8 cellular contexts compared by ENCODE assay signal in the genomic region with DNA sequence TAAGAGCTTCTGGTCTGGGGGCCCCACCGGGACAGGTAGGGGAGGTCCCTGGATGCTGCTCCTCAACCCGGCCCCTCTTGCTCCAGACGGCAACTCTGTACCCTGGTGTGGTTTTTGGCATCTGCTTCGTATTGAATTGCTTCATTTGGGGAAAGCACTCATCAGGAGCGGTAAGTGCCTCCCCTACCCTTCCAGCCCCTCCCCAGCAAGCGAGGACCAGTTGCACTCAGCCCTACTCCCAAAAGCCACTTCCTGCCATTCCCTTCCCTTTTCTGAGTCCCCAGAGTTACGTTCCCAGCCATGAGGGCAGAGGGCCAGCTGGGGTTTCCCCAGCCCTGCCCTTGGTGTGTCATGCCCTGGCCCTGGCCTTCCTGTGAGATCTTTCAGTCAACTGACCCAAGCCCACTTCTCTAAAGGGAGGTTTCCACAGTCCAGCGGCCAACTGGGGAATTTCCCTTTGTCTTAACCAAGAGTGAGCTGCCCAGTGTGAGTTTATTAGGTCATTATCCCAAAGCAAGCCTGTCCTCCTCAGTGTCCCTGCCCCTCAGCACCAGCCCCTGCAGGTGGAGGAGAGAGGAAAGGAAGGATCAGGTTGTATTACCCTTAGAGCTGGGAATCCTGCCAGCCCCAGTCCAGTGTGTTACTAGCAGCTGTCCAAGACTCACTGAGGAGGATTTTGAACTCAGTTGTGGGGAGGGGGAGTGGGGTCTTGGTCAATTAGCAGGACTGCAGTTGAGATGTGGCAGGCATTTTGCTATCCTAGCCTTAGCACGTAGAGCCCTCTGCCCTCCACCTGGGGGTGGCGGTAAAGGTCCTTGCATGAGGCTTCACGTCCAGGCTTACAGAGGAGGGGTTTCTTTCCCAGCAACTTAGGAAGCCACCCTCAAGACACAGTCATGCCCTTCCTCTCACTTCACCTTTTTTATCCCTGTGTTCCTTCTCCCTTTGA. TPM values are rescaled to one million over a fixed set of nuclear protein-coding genes. Genes with fewer than 3 reads are reported as not detected.
DNase-seq lines count a peak whose midpoint lies in the region; ATAC-seq and TF ChIP-seq lines count a peak whose summit lies in the region.

No MANE protein-coding gene starts in this region.

- TF ChIP-seq EP300 in ovary (IDR thresholded peaks at IDR 0.05): no peak

- H3K9me3 ChIP-seq in ovary: no peaks in the 10 kb centered on the region

- no peak for TF ChIP-seq CTCF in ovary (IDR thresholded peaks at IDR 0.05)

- no peak overlapping the region for H3K4me3 Mint-ChIP-seq in activated naive CD4-positive, alpha-beta T cell treated with anti-CD3 and anti-CD28 coated beads, Interleukin-2, amount 10 ng/mL, durations not matched to agents 7 days and 5 days

- peak overlapping the region; percentile 5 for H3K27ac Mint-ChIP-seq in activated naive CD4-positive, alpha-beta T cell treated with anti-CD3 and anti-CD28 coated beads, Interleukin-2, amount 10 ng/mL, durations not matched to agents 7 days and 5 days

- no peak overlapping the region for H3K27ac ChIP-seq in ovary

- intact Hi-C loops in head of caudate nucleus (cut with DNase I): no loop called here
- intact Hi-C loops in ovary (cut with DNase I): no loop called here

- H3K27me3 ChIP-seq in ovary: no peaks in the 10 kb centered on the region

- H3K4me1 ChIP-seq in ovary (ENCODE audit: insufficient read depth): no peaks in the 10 kb centered on the region

- no peak for ATAC-seq in GM18517 (IDR thresholded peaks at IDR 0.05; ENCODE audit: unreplicated experiment)

- no peak for TF ChIP-seq POLR2A in ovary (IDR thresholded peaks at IDR 0.05)

- CTCF ChIA-PET in activated naive CD4-positive, alpha-beta T cell treated with anti-CD3 and anti-CD28 coated beads, Interleukin-2, amount 10 ng/mL, durations not matched to agents 7 days and 5 days (lab: Charles Lee): interaction anchor here (1.1 kb wide), 1 partner anchor 59 kb away, joined by 3 read pairs; no protein-coding TSS in a partner anchor

- peaks cover 34% of the 10 kb centered on the region for H3K36me3 Mint-ChIP-seq in activated naive CD4-positive, alpha-beta T cell treated with anti-CD3 and anti-CD28 coated beads, Interleukin-2, amount 10 ng/mL, durations not matched to agents 7 days and 5 days

- no peaks in the 10 kb centered on the region for H3K4me1 Mint-ChIP-seq in activated naive CD4-positive, alpha-beta T cell treated with anti-CD3 and anti-CD28 coated beads, Interleukin-2, amount 10 ng/mL, durations not matched to agents 7 days and 5 days

- no peaks in the 10 kb centered on the region for H3K27me3 Mint-ChIP-seq in activated naive CD4-positive, alpha-beta T cell treated with anti-CD3 and anti-CD28 coated beads, Interleukin-2, amount 10 ng/mL, durations not matched to agents 7 days and 5 days

- no peak overlapping the region for H3K4me3 ChIP-seq in ovary

- 44 to 50% (median 47%) methylated on average over 11 of the region's 11 CpGs for WGBS in ovary, 3 donors

- no peaks in the 10 kb centered on the region for H3K9me3 Mint-ChIP-seq in activated naive CD4-positive, alpha-beta T cell treated with anti-CD3 and anti-CD28 coated beads, Interleukin-2, amount 10 ng/mL, durations not matched to agents 7 days and 5 days

- H3K36me3 ChIP-seq in ovary: no peaks in the 10 kb centered on the region

- DNase-seq in CMK (ENCODE audit: low read depth) (peak; percentile 49), HCEC 1CT (peak; percentile 78), NOMO-1 (lab: John Stamatoyannopoulos, UW; ENCODE audit: unreplicated experiment in 2 of 2) (peak; percentile 9 to 32), head of caudate nucleus (peak in 41 of 42 donors; percentile 8 to 82 (median 55)), ovary (peak; percentile 47 to 70 (median 51)), activated gamma-delta T cell (lab: John Stamatoyannopoulos, UW) (no peak)
- DNase-seq in activated naive CD4-positive, alpha-beta T cell treated with anti-CD3 and anti-CD28 coated beads, Interleukin-2, amount 10 ng/mL, durations not matched to agents 7 days and 5 days: peak; percentile 28

RNA-seq across cellular contexts. Expression of a gene that starts 45.8 kb away (rescaled TPM):
- total RNA-seq in ovary: 10 to 100 TPM; 16.2 to 51.0 (median 37.2) TPM
- 10 to 100 TPM; 25.4 to 50.0 TPM for polyA plus RNA-seq in ovary

RNA-seq across cellular contexts. Expression of a gene that starts 52.3 kb away (rescaled TPM):
- 10 to 100 TPM in 6 of 7 donors, 1 to 10 TPM in 1; 6.6 to 21.8 (median 15.9) TPM for total RNA-seq in ovary
- polyA plus RNA-seq in ovary: 10 to 100 TPM in 1 of 2 donors, 1 to 10 TPM in 1; 5.4 to 11.4 TPM

RNA-seq across cellular contexts. Expression of a gene that starts 52.4 kb away (rescaled TPM):
- total RNA-seq in ovary: 10 to 100 TPM; 18.0 to 47.7 (median 32.3) TPM
- 10 to 100 TPM; 19.2 to 48.4 TPM for polyA plus RNA-seq in ovary
